ENCODE assay signal across 37 cellular contexts in genomic region chr15:36814085-36814484, GRCh38.
A peak's percentile ranks its signal among the peaks of the same experiment; 100 is the strongest.
DNase-seq lines count a peak whose midpoint lies in the region; ATAC-seq, FAIRE-seq and TF ChIP-seq lines count a peak whose summit lies in the region.
"Had no signal": no experiment of that assay in that cellular context is flagged by ENCODE, and none has a peak within 500 bp of the region (broad histone marks: within the 10 kb centered on the region; RNA-seq: fewer than 3 reads in every experiment).

No MANE protein-coding gene starts in this region.

- H3K36me3 Mint-ChIP-seq in natural killer cell = no peaks in the 10 kb centered on the region
- H3K36me3 Mint-ChIP-seq: activated naive CD4-positive, alpha-beta T cell treated with anti-CD3 and anti-CD28 coated beads, Interleukin-2, amount 50 U/mL, for 72 hours had no signal

- H3K27me3 ChIP-seq in endothelial cell of umbilical vein (ENCODE audit: control insufficient read depth in 2 of 2, insufficient read depth in 2 of 2, low read length in 2 of 2) (no peaks in the 10 kb centered on the region), mesenchymal stem cell (ENCODE audit: control insufficient read depth in 1 of 2, insufficient read depth in 1 of 2, low read length in 2 of 2) (no peaks in the 10 kb centered on the region), prostate gland (replicated peaks; ENCODE audit: insufficient read depth) (no peaks in the 10 kb centered on the region)
- H3K27me3 ChIP-seq: cardiac muscle cell, SJCRH30, uterus had no signal

- H2BK12ac ChIP-seq in mesenchymal stem cell (ENCODE audit: low read length in 2 of 2) = no peak overlapping the region

- no peaks in the 10 kb centered on the region for H3K9me3 Mint-ChIP-seq in natural killer cell
- H3K9me3 Mint-ChIP-seq: activated naive CD4-positive, alpha-beta T cell treated with anti-CD3 and anti-CD28 coated beads, Interleukin-2, amount 50 U/mL, for 72 hours; activated T-helper 2 cell treated with anti-CD3 and anti-CD28 coated beads, Interferon-gamma antibody, Interleukin-2, Interleukin-4, amounts not matched to agents 10 μg/mL and 5 μg/mL and 100 μg/mL, durations not matched to agents 14 hours and 24 hours and 36 hours; effector memory CD8-positive, alpha-beta T cell; nephron progenitor cell; stimulated activated naive CD8-positive, alpha-beta T cell treated with anti-CD3 and anti-CD28 coated beads, Interleukin-15, Interleukin-2, amounts not matched to agents 100 ng/mL and 50 ng/mL, for 24 hours had no signal

- H3K4me3 ChIP-seq in endothelial cell of umbilical vein (replicated peaks in 1 of 3; ENCODE audit: insufficient read depth in 1 of 3, low read depth in 1 of 3, low read length in 3 of 3) (no peak overlapping the region), mesenchymal stem cell (ENCODE audit: insufficient read depth in 1 of 2, low read depth in 1 of 2, low read length in 2 of 2) (no peak overlapping the region), prostate gland (no peak overlapping the region)
- H3K4me3 ChIP-seq: cardiac muscle cell, coronary artery, GM23248, SJCRH30, thoracic aorta, uterus had no signal

- no peak overlapping the region for H3K4me3 Mint-ChIP-seq in natural killer cell
- H3K4me3 Mint-ChIP-seq: activated CD8-positive, alpha-beta T cell treated with anti-CD3 and anti-CD28 coated beads, Interleukin-2, amount 10 ng/mL, durations not matched to agents 7 days and 5 days; effector memory CD8-positive, alpha-beta T cell; nephron progenitor cell; stimulated activated naive CD8-positive, alpha-beta T cell treated with anti-CD3 and anti-CD28 coated beads, Interleukin-15, Interleukin-2, amounts not matched to agents 100 ng/mL and 50 ng/mL, for 24 hours had no signal

- no peak overlapping the region for H4K8ac ChIP-seq in mesenchymal stem cell (ENCODE audit: low read length)

- no peak for FAIRE-seq in endothelial cell of umbilical vein (lab: Jason Lieb, UNC)

- H3K4me1 ChIP-seq in endothelial cell of umbilical vein (ENCODE audit: control insufficient read depth, extremely low read depth, insufficient read depth, low read length) (peaks cover 6% of the 10 kb centered on the region), mesenchymal stem cell (ENCODE audit: control insufficient read depth, insufficient read depth, low read depth, low read length) (no peaks in the 10 kb centered on the region), prostate gland (replicated peaks) (peaks cover under 1% of the 10 kb centered on the region)
- H3K4me1 ChIP-seq: SJCRH30, uterus had no signal

- H3K9ac ChIP-seq in endothelial cell of umbilical vein (replicated peaks; ENCODE audit: extremely low read depth, insufficient read depth, low read length) = no peak overlapping the region
- H3K9ac ChIP-seq in mesenchymal stem cell (ENCODE audit: low read length) = no peak overlapping the region
- H3K9ac ChIP-seq: GM23248 had no signal

- no peaks in the 10 kb centered on the region for H3K79me2 ChIP-seq in endothelial cell of umbilical vein (ENCODE audit: control insufficient read depth, insufficient read depth, low read length)

- no peak overlapping the region for H3K4ac ChIP-seq in mesenchymal stem cell (ENCODE audit: low read depth in 1 of 2, low read length in 2 of 2)

- no peak overlapping the region for H2BK5ac ChIP-seq in mesenchymal stem cell (ENCODE audit: low read depth, low read length, poor library complexity, severe bottlenecking)

- no peak overlapping the region for H3K14ac ChIP-seq in mesenchymal stem cell (ENCODE audit: low read length in 2 of 2)

- no peaks in the 10 kb centered on the region for H4K20me1 ChIP-seq in endothelial cell of umbilical vein (replicated peaks; ENCODE audit: control insufficient read depth, extremely low read depth, insufficient read depth, low read length)

- no TSS peak for BruUV-seq in endothelial cell of umbilical vein (replicated peaks; lab: Mats Ljungman, UMichigan)

- no peaks in the 10 kb centered on the region for H3K9me1 ChIP-seq in endothelial cell of umbilical vein (replicated peaks; ENCODE audit: control insufficient read depth, extremely low read depth, insufficient read depth, low read length)

- TF ChIP-seq POLR2A in endothelial cell of umbilical vein (IDR thresholded peaks at IDR 0.05; ENCODE audit: low read depth, low read length) = no peak
- no peak for TF ChIP-seq POLR2A in prostate gland (IDR thresholded peaks at IDR 0.05)

- CTCF ChIA-PET in endothelial cell of umbilical vein (lab: Charles Lee) = interaction anchor here (1.7 kb wide), 1 partner anchor 8 kb away, joined by 5 read pairs; no protein-coding TSS in a partner anchor

- H3K9me3 ChIP-seq in endothelial cell of umbilical vein (replicated peaks; ENCODE audit: control insufficient read depth, insufficient read depth, low read length) (no peaks in the 10 kb centered on the region), mesenchymal stem cell (ENCODE audit: control insufficient read depth, low read length) (no peaks in the 10 kb centered on the region), prostate gland (no peaks in the 10 kb centered on the region)
- H3K9me3 ChIP-seq: SJCRH30, thoracic aorta, uterus had no signal

- no peaks in the 10 kb centered on the region for H3K4me1 Mint-ChIP-seq in natural killer cell

- peak; percentile 1 for DNase-seq in NCI-H146 (lab: John Stamatoyannopoulos, UW)
- no peak for DNase-seq in NCI-H146 treated with DMSO at 0.1 percent for 48 hours (lab: John Stamatoyannopoulos, UW; ENCODE audit: unreplicated experiment)
- DNase-seq in HuH-7 (ENCODE audit: low spot score) = peak; percentile 12
- DNase-seq in endothelial cell of umbilical vein (ENCODE audit: low read depth, low spot score) = peak; percentile 14
- no peak for DNase-seq in mesenchymal stem cell
- DNase-seq in natural killer cell = no peak
- DNase-seq in prostate gland (ENCODE audit: low spot score) = no peak
- DNase-seq in GM19238 (ENCODE audit: insufficient read length, low spot score) = no peak
- DNase-seq: 8988T; activated CD4-positive, alpha-beta T cell treated with anti-CD3 and anti-CD28 coated beads for 4 hours; activated CD8-positive, alpha-beta T cell treated with anti-CD3 and anti-CD28 coated beads, Interleukin-2, amount 10 ng/mL, durations not matched to agents 7 days and 5 days; anterior cingulate cortex; Calu3; effector memory CD8-positive, alpha-beta T cell; islet precursor cell; KBM-7; NCI-H1105; NCI-H1930; NCI-H2171 treated with DMSO at 0.1 percent for 48 hours; NCI-H510A; nephron progenitor cell; retina; SJCRH30; stimulated activated CD4-positive, alpha-beta T cell treated with anti-CD3 and anti-CD28 coated beads, Interleukin-1b, Interleukin-23, amount 100 ng/mL, for 48 hours; stimulated activated CD8-positive, alpha-beta memory T cell treated with anti-CD3 and anti-CD28 coated beads, Interleukin-4, amount 100 ng/mL, for 48 hours; T-helper 9 cell; uterus had no signal

- no peaks in the 10 kb centered on the region for H3K27me3 Mint-ChIP-seq in natural killer cell (ENCODE audit: low read depth in 2 of 2)
- H3K27me3 Mint-ChIP-seq: effector memory CD8-positive, alpha-beta T cell; stimulated activated naive CD8-positive, alpha-beta T cell treated with anti-CD3 and anti-CD28 coated beads, Interleukin-15, Interleukin-2, amounts not matched to agents 100 ng/mL and 50 ng/mL, for 24 hours had no signal

- H3K27ac Mint-ChIP-seq in natural killer cell = no peak overlapping the region
- H3K27ac Mint-ChIP-seq: activated CD8-positive, alpha-beta T cell treated with anti-CD3 and anti-CD28 coated beads, Interleukin-2, amount 10 ng/mL, durations not matched to agents 7 days and 5 days; activated naive CD4-positive, alpha-beta T cell treated with anti-CD3 and anti-CD28 coated beads, Interleukin-2, amount 50 U/mL, for 72 hours; activated T-helper 2 cell treated with anti-CD3 and anti-CD28 coated beads, Interferon-gamma antibody, Interleukin-2, Interleukin-4, amounts not matched to agents 10 μg/mL and 5 μg/mL and 100 μg/mL, durations not matched to agents 14 hours and 24 hours and 36 hours; effector memory CD8-positive, alpha-beta T cell; nephron progenitor cell; stimulated activated naive CD8-positive, alpha-beta T cell treated with anti-CD3 and anti-CD28 coated beads, Interleukin-15, Interleukin-2, amounts not matched to agents 100 ng/mL and 50 ng/mL, for 24 hours had no signal

- H3K36me3 ChIP-seq in endothelial cell of umbilical vein (ENCODE audit: control insufficient read depth in 2 of 2, extremely low read depth in 1 of 2, insufficient read depth in 2 of 2, low read length in 2 of 2) = no peaks in the 10 kb centered on the region
- peaks cover 0 to 3% of the 10 kb centered on the region in 2 experiments for H3K36me3 ChIP-seq in mesenchymal stem cell (ENCODE audit: control insufficient read depth in 1 of 2, insufficient read depth in 2 of 2, low read depth in 1 of 2, low read length in 2 of 2)
- no peaks in the 10 kb centered on the region for H3K36me3 ChIP-seq in prostate gland
- H3K36me3 ChIP-seq: SJCRH30, thoracic aorta, uterus had no signal

- H3K18ac ChIP-seq in mesenchymal stem cell (ENCODE audit: low read depth in 1 of 2, low read length in 2 of 2) = no peak overlapping the region

- H3K27ac ChIP-seq in endothelial cell of umbilical vein (ENCODE audit: insufficient read depth, low read depth, low read length) (no peak overlapping the region), mesenchymal stem cell (ENCODE audit: low read length, poor library complexity, severe bottlenecking) (peak overlapping the region; percentile 54), prostate gland (no peak overlapping the region)
- H3K27ac ChIP-seq: C4-2B, cardiac muscle cell, coronary artery, GM23248, SJCRH30, thoracic aorta, uterus, VCaP had no signal

- H4K91ac ChIP-seq in mesenchymal stem cell (ENCODE audit: low read length) = no peak overlapping the region

- intact Hi-C loops in endothelial cell of umbilical vein (cut with micrococcal nuclease) (no loop called here), natural killer cell (cut with micrococcal nuclease) (no loop called here), prostate gland (cut with DNase I) (no loop called here)

- H2AFZ ChIP-seq in endothelial cell of umbilical vein (ENCODE audit: low read depth, low read length) (no peak overlapping the region), mesenchymal stem cell (ENCODE audit: low read depth, low read length) (no peak overlapping the region)
- H2AFZ ChIP-seq: GM23248 had no signal

- ATAC-seq in natural killer cell = no peak
- ATAC-seq: activated CD8-positive, alpha-beta T cell treated with anti-CD3 and anti-CD28 coated beads, Interleukin-2, amount 10 ng/mL, durations not matched to agents 7 days and 5 days; activated naive CD4-positive, alpha-beta T cell treated with anti-CD3 and anti-CD28 coated beads, Interleukin-2, amount 50 U/mL, for 72 hours; effector memory CD8-positive, alpha-beta T cell; Panc1 had no signal

- POLR2A ChIA-PET in endothelial cell of umbilical vein (lab: Charles Lee) = no interaction called here

- no peak overlapping the region for H2BK15ac ChIP-seq in mesenchymal stem cell (ENCODE audit: low read depth, poor library complexity, severe bottlenecking)

- TF ChIP-seq CTCF in endothelial cell of umbilical vein (IDR thresholded peaks at IDR 0.05; ENCODE audit: extremely low read depth in 1 of 2, insufficient read depth in 1 of 2, low read depth in 1 of 2, low read length in 2 of 2) (no peak), natural killer cell (IDR thresholded peaks at IDR 0.05) (no peak), prostate gland (IDR thresholded peaks at IDR 0.05) (no peak)

- no peak overlapping the region for H3K4me2 ChIP-seq in endothelial cell of umbilical vein (ENCODE audit: insufficient read depth, low read length)
- no peak overlapping the region for H3K4me2 ChIP-seq in mesenchymal stem cell (ENCODE audit: low read length, poor library complexity, severe bottlenecking)

- H3K79me1 ChIP-seq in mesenchymal stem cell (replicated peaks; ENCODE audit: low read length, poor library complexity, severe bottlenecking) = no peaks in the 10 kb centered on the region

- 83% methylated on average over 2 of the region's 3 CpGs for WGBS in mesenchymal stem cell
- 47% methylated on average over 3 of the region's 3 CpGs for WGBS in prostate gland

- H3K23ac ChIP-seq in mesenchymal stem cell (ENCODE audit: low read length in 2 of 2) = no peak overlapping the region

- H2AK5ac ChIP-seq in mesenchymal stem cell (ENCODE audit: low read length, severe bottlenecking) = no peak overlapping the region

- dilution Hi-C loops in endothelial cell of umbilical vein (cut with MboI; ENCODE audit: extremely low pct_ligation_motif_present, low sequenced_read_pairs) = no loop called here

- H2BK120ac ChIP-seq in mesenchymal stem cell (ENCODE audit: low read depth, low read length) = no peak overlapping the region

Comparison
In these comparisons a context has a peak if more than half of its experiments do, and no peak if none do; other contexts are left out.
1. DNase-seq: peak in NCI-H146 (single experiment), HuH-7 (single experiment) and endothelial cell of umbilical vein (single experiment); none in NCI-H146 treated with DMSO at 0.1 percent for 48 hours (single experiment), mesenchymal stem cell (single experiment), natural killer cell (single experiment), prostate gland (single experiment) and GM19238 (single experiment).